7 cellular contexts compared by ENCODE assay signal in the genomic region with DNA sequence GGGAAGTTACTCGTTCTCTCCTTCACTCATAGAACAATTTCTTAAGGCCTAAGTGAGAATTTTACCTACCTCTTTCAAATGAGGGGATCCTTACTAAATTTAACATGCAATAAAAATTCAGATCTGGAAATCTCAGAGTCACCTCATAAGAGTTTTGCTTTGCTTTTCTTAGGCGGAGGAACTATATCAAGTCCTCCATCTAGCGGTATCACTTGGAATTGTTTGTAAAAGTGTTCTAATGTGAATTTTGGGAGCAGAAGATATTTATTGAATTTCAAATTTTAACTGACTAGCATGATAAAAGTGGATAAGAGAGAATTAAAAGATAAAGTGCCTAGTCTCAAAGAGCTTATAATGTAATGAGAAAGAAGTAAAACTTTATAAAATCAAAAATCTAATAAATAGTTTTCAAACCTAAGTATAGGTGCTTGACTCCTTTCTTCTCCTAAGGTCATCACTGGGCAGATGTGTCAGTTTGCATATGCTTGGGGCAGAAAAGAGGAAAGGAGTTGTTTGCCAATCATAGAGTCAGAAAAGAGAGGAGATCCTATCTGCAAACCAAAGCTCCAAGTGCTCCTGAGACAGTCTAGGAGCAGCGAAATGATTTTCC.
DNase-seq lines count a peak whose midpoint lies in the region; ATAC-seq, FAIRE-seq and TF ChIP-seq lines count a peak whose summit lies in the region.

No MANE protein-coding gene starts in this region.

- H3K4me3 ChIP-seq in keratinocyte (ENCODE audit: control insufficient read depth in 2 of 3, extremely low read depth in 1 of 3, insufficient read depth in 2 of 3, low read depth in 1 of 3, low read length in 3 of 3): no peak overlapping the region
- H3K4me3 ChIP-seq in uterus: no peak overlapping the region

- H3K36me3 ChIP-seq in keratinocyte (ENCODE audit: control insufficient read depth in 2 of 2, extremely low read depth in 1 of 2, insufficient read depth in 2 of 2, low read length in 2 of 2): no peaks in the 10 kb centered on the region
- H3K36me3 ChIP-seq in uterus: no peaks in the 10 kb centered on the region

- FAIRE-seq in keratinocyte (lab: Jason Lieb, UNC): no peak

- DNase-seq in GM10266 (ENCODE audit: extremely low spot score): peak; percentile 11
- peak; percentile 71 for DNase-seq in HT-29 (ENCODE audit: low spot score)
- no peak for DNase-seq in keratinocyte (ENCODE audit: low read depth, low spot score)
- DNase-seq in uterus: no peak
- no peak for DNase-seq in stimulated activated CD8-positive, alpha-beta memory T cell treated with anti-CD3 and anti-CD28 coated beads, Interleukin-4, amount 100 ng/mL, for 48 hours

- no peak for TF ChIP-seq POLR2A in uterus (IDR thresholded peaks at IDR 0.05)

- H3K79me2 ChIP-seq in keratinocyte (ENCODE audit: control insufficient read depth, insufficient read depth, low read length): no peaks in the 10 kb centered on the region

- intact Hi-C loops in uterus (cut with DNase I; ENCODE audit: low total_unique reads): no loop called here

- no peak overlapping the region for H3K4me2 ChIP-seq in keratinocyte (ENCODE audit: control insufficient read depth, extremely low read depth, insufficient read depth, low read depth, low read length)

- H3K27me3 ChIP-seq in keratinocyte (ENCODE audit: control insufficient read depth, extremely low read depth, insufficient read depth, low read length): no peaks in the 10 kb centered on the region
- no peaks in the 10 kb centered on the region for H3K27me3 ChIP-seq in uterus

- H3K9me1 ChIP-seq in keratinocyte (ENCODE audit: control insufficient read depth, extremely low read depth, insufficient read depth, low read length): no peaks in the 10 kb centered on the region

- H3K27ac ChIP-seq in VCaP (no peak overlapping the region), keratinocyte (ENCODE audit: control insufficient read depth, insufficient read depth, low read length) (no peak overlapping the region), uterus (no peak overlapping the region)

- no peaks in the 10 kb centered on the region for H3K9me3 ChIP-seq in keratinocyte (ENCODE audit: control insufficient read depth, low read depth, low read length)
- H3K9me3 ChIP-seq in uterus: no peaks in the 10 kb centered on the region

- ATAC-seq in GM21381 (IDR thresholded peaks at IDR 0.05; ENCODE audit: unreplicated experiment): no peak

- H3K9ac ChIP-seq in keratinocyte (ENCODE audit: control insufficient read depth, extremely low read depth, insufficient read depth, low read length): no peak overlapping the region

- no peak overlapping the region for H2AFZ ChIP-seq in keratinocyte (ENCODE audit: control insufficient read depth, low read length)

- H4K20me1 ChIP-seq in keratinocyte (ENCODE audit: control insufficient read depth, extremely low read depth, insufficient read depth, low read length): no peaks in the 10 kb centered on the region

- TF ChIP-seq CTCF in GM10266 (IDR thresholded peaks at IDR 0.05; ENCODE audit: control insufficient read depth, insufficient read depth, low read depth, missing control alignments) (peak; percentile 35), VCaP (conservative IDR thresholded peaks at IDR 0.05) (peak; percentile 86), keratinocyte (optimal IDR thresholded peaks at IDR 0.05 in 1 of 3, IDR thresholded peaks at IDR 0.05 in 1 of 3, conservative IDR thresholded peaks at IDR 0.05 in 1 of 3; ENCODE audit: extremely low read depth in 1 of 3, insufficient read depth in 2 of 3, low read length in 3 of 3) (peak in 2 of 3 experiments; percentile 39 to 49), uterus (IDR thresholded peaks at IDR 0.05) (peak; percentile 62 to 73 (median 65))

- H3K4me1 ChIP-seq in keratinocyte (ENCODE audit: control insufficient read depth, extremely low read depth, insufficient read depth, low read length) (no peaks in the 10 kb centered on the region), uterus (no peaks in the 10 kb centered on the region)

- dilution Hi-C loops in keratinocyte (cut with MboI; ENCODE audit: extremely low pct_ligation_motif_present, low sequenced_read_pairs): no loop called here

Comparison
In these comparisons a context has a peak if more than half of its experiments do, and no peak if none do; other contexts are left out.
1. DNase-seq: peak in GM10266 (single experiment) and HT-29 (single experiment); none in keratinocyte (single experiment), uterus (0 of 2) and stimulated activated CD8-positive, alpha-beta memory T cell treated with anti-CD3 and anti-CD28 coated beads, Interleukin-4, amount 100 ng/mL, for 48 hours (single experiment).
2. CTCF ChIP-seq: peak in every context shown above with its lines; median percentile 86 in VCaP; 65 in uterus; 44 in keratinocyte; 35 in GM10266.